25 cellular contexts compared by ENCODE assay signal in genomic region chr15:69754313-69754712, GRCh38.
A peak's percentile ranks its signal among the peaks of the same experiment; 100 is the strongest.
DNase-seq lines count a peak whose midpoint lies in the region; ATAC-seq and TF ChIP-seq lines count a peak whose summit lies in the region.
"Had no signal": no experiment of that assay in that cellular context is flagged by ENCODE, and none has a peak within 500 bp of the region (broad histone marks: within the 10 kb centered on the region; RNA-seq: fewer than 3 reads in every experiment).

No MANE protein-coding gene starts in this region.

- POLR2A ChIA-PET in CD4-positive, alpha-beta memory T cell (lab: Charles Lee; ENCODE audit: partially characterized antibody): interaction anchor here (1.1 to 11.0 kb wide), 6 partner anchors 11 to 342 kb away, joined by 3 to 285 read pairs (median 46); partner anchors contain the start of gene TLE3

- peaks cover 67% of the 10 kb centered on the region for H3K4me1 ChIP-seq in CD4-positive, alpha-beta memory T cell (ENCODE audit: insufficient read depth, low read length)
- no peaks in the 10 kb centered on the region for H3K4me1 ChIP-seq in esophagus muscularis mucosa
- H3K4me1 ChIP-seq: gastroesophageal sphincter, right atrium auricular region had no signal

- H3K4me1 Mint-ChIP-seq in activated T-cell treated with anti-CD3 and anti-CD28 coated beads, Interleukin-2, amount 50 U/mL, for 24 hours (ENCODE audit: low read depth): peaks cover 91% of the 10 kb centered on the region
- H3K4me1 Mint-ChIP-seq in CD4-positive, alpha-beta memory T cell: peaks cover 55 to 77% (median 67%) of the 10 kb centered on the region in 4 donors
- H3K4me1 Mint-ChIP-seq in T-helper 17 cell: peaks cover 64% of the 10 kb centered on the region

- H3K36me3 Mint-ChIP-seq in activated T-cell treated with anti-CD3 and anti-CD28 coated beads, Interleukin-2, amount 50 U/mL, for 24 hours (ENCODE audit: low read depth): peaks cover 24% of the 10 kb centered on the region
- H3K36me3 Mint-ChIP-seq in CD4-positive, alpha-beta memory T cell: peaks cover 1 to 5% of the 10 kb centered on the region in 2 donors
- H3K36me3 Mint-ChIP-seq in T-helper 17 cell (ENCODE audit: low read depth): peaks cover 7% of the 10 kb centered on the region

- no peak overlapping the region for H3K4me3 Mint-ChIP-seq in activated T-cell treated with anti-CD3 and anti-CD28 coated beads, Interleukin-2, amount 50 U/mL, for 24 hours
- H3K4me3 Mint-ChIP-seq in CD4-positive, alpha-beta memory T cell: peak overlapping the region in 5 of 8 donors; percentile 8 to 86 (median 74)
- H3K4me3 Mint-ChIP-seq in T-helper 17 cell: no peak overlapping the region
- H3K4me3 Mint-ChIP-seq: neural progenitor cell had no signal

- no peaks in the 10 kb centered on the region for H3K27me3 ChIP-seq in CD4-positive, alpha-beta memory T cell (ENCODE audit: insufficient read depth, low read length)
- no peaks in the 10 kb centered on the region for H3K27me3 ChIP-seq in esophagus muscularis mucosa
- H3K27me3 ChIP-seq: gastroesophageal sphincter, hepatocyte, MG63, neural progenitor cell, right atrium auricular region, transverse colon had no signal

- H3K4me3 ChIP-seq in CD4-positive, alpha-beta memory T cell (ENCODE audit: low read length in 2 of 2): no peak overlapping the region
- H3K4me3 ChIP-seq in esophagus muscularis mucosa: no peak overlapping the region
- H3K4me3 ChIP-seq: gastroesophageal sphincter, hepatocyte, MG63, neural progenitor cell, right atrium auricular region, smooth muscle cell, transverse colon had no signal

- CTCF ChIA-PET in CD4-positive, alpha-beta memory T cell (lab: Charles Lee; ENCODE audit: partially characterized antibody): interaction anchor here (0.9 to 1.2 kb wide), 4 partner anchors 23 to 734 kb away, joined by 3 to 5 read pairs (median 3); no protein-coding TSS in a partner anchor

- H3K27ac ChIP-seq in CD4-positive, alpha-beta memory T cell (ENCODE audit: low read depth, low read length): no peak overlapping the region
- no peak overlapping the region for H3K27ac ChIP-seq in esophagus muscularis mucosa (replicated peaks in 1 of 4)
- H3K27ac ChIP-seq: BLaER1, gastroesophageal sphincter, hepatocyte, neural progenitor cell, right atrium auricular region, transverse colon had no signal

- intact Hi-C loops in CD4-positive, alpha-beta memory T cell (cut with micrococcal nuclease): no loop called here
- intact Hi-C loops in esophagus muscularis mucosa (cut with DNase I): no loop called here

- no peak for TF ChIP-seq POLR2A in esophagus muscularis mucosa (IDR thresholded peaks at IDR 0.05; ENCODE audit: low read depth)

- WGBS in esophagus muscularis mucosa: 90% methylated on average over 1 of the region's 1 CpG

- no peaks in the 10 kb centered on the region for H3K36me3 ChIP-seq in CD4-positive, alpha-beta memory T cell (ENCODE audit: insufficient read depth, low read length)
- no peaks in the 10 kb centered on the region for H3K36me3 ChIP-seq in esophagus muscularis mucosa
- H3K36me3 ChIP-seq: BLaER1, gastroesophageal sphincter, MG63, neural progenitor cell, right atrium auricular region, transverse colon had no signal

- no peak for TF ChIP-seq CTCF in esophagus muscularis mucosa (IDR thresholded peaks at IDR 0.05)

- peaks cover 4% of the 10 kb centered on the region for H3K27me3 Mint-ChIP-seq in activated T-cell treated with anti-CD3 and anti-CD28 coated beads, Interleukin-2, amount 50 U/mL, for 24 hours
- H3K27me3 Mint-ChIP-seq in CD4-positive, alpha-beta memory T cell: peaks cover 1 to 7% of the 10 kb centered on the region in 2 donors
- no peaks in the 10 kb centered on the region for H3K27me3 Mint-ChIP-seq in T-helper 17 cell

- H3K27ac Mint-ChIP-seq in activated T-cell treated with anti-CD3 and anti-CD28 coated beads, Interleukin-2, amount 50 U/mL, for 24 hours: peak overlapping the region; percentile 8
- peak overlapping the region in 1 of 7 donors; percentile 53 for H3K27ac Mint-ChIP-seq in CD4-positive, alpha-beta memory T cell
- peak overlapping the region; percentile 88 for H3K27ac Mint-ChIP-seq in T-helper 17 cell
- H3K27ac Mint-ChIP-seq: neural progenitor cell had no signal

- TF ChIP-seq EP300 in esophagus muscularis mucosa (IDR thresholded peaks at IDR 0.05): no peak

- peaks cover 28% of the 10 kb centered on the region for H3K9me3 Mint-ChIP-seq in activated T-cell treated with anti-CD3 and anti-CD28 coated beads, Interleukin-2, amount 50 U/mL, for 24 hours
- H3K9me3 Mint-ChIP-seq in CD4-positive, alpha-beta memory T cell: peaks cover 0 to 21% (median 9%) of the 10 kb centered on the region in 8 donors

- no peak for ATAC-seq in T-helper 17 cell
- no peak for ATAC-seq in GM21723 (IDR thresholded peaks at IDR 0.05; ENCODE audit: unreplicated experiment)
- ATAC-seq: activated CD4-positive, CD25-positive, alpha-beta regulatory T cell treated with anti-CD3 and anti-CD28 coated beads, Interleukin-2, amount 50 U/mL, for 24 hours; gastroesophageal sphincter; left cardiac atrium had no signal

- H3K9me3 ChIP-seq in CD4-positive, alpha-beta memory T cell (ENCODE audit: control insufficient read depth in 1 of 2, low read length in 2 of 2): no peaks in the 10 kb centered on the region
- H3K9me3 ChIP-seq in T-helper 17 cell (ENCODE audit: control insufficient read depth, low read length, poor library complexity, severe bottlenecking) (no peaks in the 10 kb centered on the region), esophagus muscularis mucosa (peaks cover 0 to 7% (median 7%) of the 10 kb centered on the region in 4 donors)
- H3K9me3 ChIP-seq: transverse colon had no signal

- no peak for DNase-seq in activated T-cell treated with anti-CD3 and anti-CD28 coated beads, Interleukin-2, amount 50 U/mL, for 24 hours
- DNase-seq in activated T-cell treated with anti-CD3 and anti-CD28 coated beads, Interleukin-2, amount 50 U/mL, for 1 hour: no peak
- DNase-seq in CD4-positive, alpha-beta memory T cell: no peak
- no peak for DNase-seq in T-helper 17 cell
- DNase-seq in esophagus muscularis mucosa (ENCODE audit: extremely low spot score): peak; percentile 62
- DNase-seq in foreskin melanocyte: no peak
- DNase-seq: cerebellar nuclear complex; HCEC 1CT; left cardiac atrium; MG63; NCI-H1417 treated with DMSO at 0.1 percent for 48 hours; NCI-H2081 treated with DMSO at 0.1 percent for 48 hours; NCI-H345; NCI-H748 treated with DMSO at 0.1 percent for 48 hours; stimulated activated CD4-positive, alpha-beta T cell treated with anti-CD3 and anti-CD28 coated beads, Interleukin-1b, Interleukin-23, amount 100 ng/mL, for 48 hours; SW 1271; transverse colon had no signal

Comparison
In these comparisons a context has a peak if more than half of its experiments do, and no peak if none do; other contexts are left out.
1. H3K4me3 Mint-ChIP-seq: peak in CD4-positive, alpha-beta memory T cell (5 of 8); none in activated T-cell treated with anti-CD3 and anti-CD28 coated beads, Interleukin-2, amount 50 U/mL, for 24 hours (single experiment) and T-helper 17 cell (single experiment).